1 cellular context compared by ENCODE assay signal in genomic region chr10:50538473-50539398, GRCh38.
TF ChIP-seq lines count a peak whose summit lies in the region.

No MANE protein-coding gene starts in this region.

TF ChIP-seq in K562, 482 proteins besides CTCF, POLR2A, EP300 and RAD21 (continued from another document and continues in another):
- TF ChIP-seq ARID1B (IDR thresholded peaks at IDR 0.05) (no peak; the same call in 1 of the 2 replicates), HCFC1 (IDR thresholded peaks at IDR 0.05; ENCODE audit: low read depth, low read length) (no peak), ZNF518B (CRISPR knock-in tag; IDR thresholded peaks at IDR 0.05) (no peak), PBX2 (CRISPR knock-in tag; IDR thresholded peaks at IDR 0.05; ENCODE audit: low read depth) (no peak), PBX2 (tag; conservative IDR thresholded peaks at IDR 0.05; ENCODE audit: low read depth) (peak; percentile 41), ZNF408 (CRISPR knock-in tag; IDR thresholded peaks at IDR 0.05; ENCODE audit: low read depth) (no peak), PCBP2 (IDR thresholded peaks at IDR 0.05; ENCODE audit: low read depth, low read length, poor library complexity, severe bottlenecking) (no peak), C11orf30 (IDR thresholded peaks at IDR 0.05; ENCODE audit: low read depth) (no peak), POLR2AphosphoS5 (IDR thresholded peaks at IDR 0.05; ENCODE audit: control insufficient read depth, insufficient read depth, low read depth, low read length) (no peak), ID3 (CRISPR knock-in tag; IDR thresholded peaks at IDR 0.05) (no peak), ID3 (tag; IDR thresholded peaks at IDR 0.05) (no peak), HNRNPK (IDR thresholded peaks at IDR 0.05; ENCODE audit: low read depth, low read length, poor library complexity, severe bottlenecking) (no peak), SMAD2 (IDR thresholded peaks at IDR 0.05; ENCODE audit: low read depth, low read length) (no peak), SMARCB1 (IDR thresholded peaks at IDR 0.05; ENCODE audit: insufficient read length, low read depth) (no peak), RAD51 (IDR thresholded peaks at IDR 0.05; ENCODE audit: borderline replicate concordance, low read depth) (no peak), BACH1 (tag; IDR thresholded peaks at IDR 0.05) (no peak), NCOA4 (IDR thresholded peaks at IDR 0.05; ENCODE audit: partially characterized antibody) (no peak), ZNF609 (CRISPR knock-in tag; IDR thresholded peaks at IDR 0.05; ENCODE audit: borderline replicate concordance) (no peak), HDAC8 (tag; IDR thresholded peaks at IDR 0.05) (no peak), GABPB2 (CRISPR knock-in tag; conservative IDR thresholded peaks at IDR 0.05) (no peak), NUFIP1 (IDR thresholded peaks at IDR 0.05; ENCODE audit: partially characterized antibody) (no peak), PHB (CRISPR knock-in tag; IDR thresholded peaks at IDR 0.05) (no peak), SP1 (CRISPR knock-in tag; IDR thresholded peaks at IDR 0.05) (no peak), PRMT5 (CRISPR knock-in tag; IDR thresholded peaks at IDR 0.05) (no peak), FIP1L1 (IDR thresholded peaks at IDR 0.05; ENCODE audit: low read depth, low read length, poor library complexity, severe bottlenecking) (no peak)
- TF ChIP-seq, protein P1, sequence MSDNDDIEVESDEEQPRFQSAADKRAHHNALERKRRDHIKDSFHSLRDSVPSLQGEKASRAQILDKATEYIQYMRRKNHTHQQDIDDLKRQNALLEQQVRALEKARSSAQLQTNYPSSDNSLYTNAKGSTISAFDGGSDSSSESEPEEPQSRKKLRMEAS (CRISPR knock-in tag; IDR thresholded peaks at IDR 0.05) = 0 out of 2 replicates have a peak, but pooled peaks have one; percentile 19
- TF ChIP-seq, protein P2, sequence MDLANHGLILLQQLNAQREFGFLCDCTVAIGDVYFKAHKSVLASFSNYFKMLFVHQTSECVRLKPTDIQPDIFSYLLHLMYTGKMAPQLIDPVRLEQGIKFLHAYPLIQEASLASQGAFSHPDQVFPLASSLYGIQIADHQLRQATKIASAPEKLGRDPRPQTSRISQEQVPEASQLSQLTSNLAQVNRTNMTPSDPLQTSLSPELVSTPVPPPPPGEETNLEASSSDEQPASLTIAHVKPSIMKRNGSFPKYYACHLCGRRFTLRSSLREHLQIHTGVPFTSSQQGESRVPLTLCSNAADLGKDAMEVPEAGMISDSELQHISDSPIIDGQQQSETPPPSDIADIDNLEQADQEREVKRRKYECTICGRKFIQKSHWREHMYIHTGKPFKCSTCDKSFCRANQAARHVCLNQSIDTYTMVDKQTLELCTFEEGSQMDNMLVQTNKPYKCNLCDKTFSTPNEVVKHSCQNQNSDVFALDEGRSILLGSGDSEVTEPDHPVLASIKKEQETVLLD (IDR thresholded peaks at IDR 0.05) = 0 out of 2 replicates have a peak, but pooled peaks have one; percentile 45
- TF ChIP-seq, protein P3, sequence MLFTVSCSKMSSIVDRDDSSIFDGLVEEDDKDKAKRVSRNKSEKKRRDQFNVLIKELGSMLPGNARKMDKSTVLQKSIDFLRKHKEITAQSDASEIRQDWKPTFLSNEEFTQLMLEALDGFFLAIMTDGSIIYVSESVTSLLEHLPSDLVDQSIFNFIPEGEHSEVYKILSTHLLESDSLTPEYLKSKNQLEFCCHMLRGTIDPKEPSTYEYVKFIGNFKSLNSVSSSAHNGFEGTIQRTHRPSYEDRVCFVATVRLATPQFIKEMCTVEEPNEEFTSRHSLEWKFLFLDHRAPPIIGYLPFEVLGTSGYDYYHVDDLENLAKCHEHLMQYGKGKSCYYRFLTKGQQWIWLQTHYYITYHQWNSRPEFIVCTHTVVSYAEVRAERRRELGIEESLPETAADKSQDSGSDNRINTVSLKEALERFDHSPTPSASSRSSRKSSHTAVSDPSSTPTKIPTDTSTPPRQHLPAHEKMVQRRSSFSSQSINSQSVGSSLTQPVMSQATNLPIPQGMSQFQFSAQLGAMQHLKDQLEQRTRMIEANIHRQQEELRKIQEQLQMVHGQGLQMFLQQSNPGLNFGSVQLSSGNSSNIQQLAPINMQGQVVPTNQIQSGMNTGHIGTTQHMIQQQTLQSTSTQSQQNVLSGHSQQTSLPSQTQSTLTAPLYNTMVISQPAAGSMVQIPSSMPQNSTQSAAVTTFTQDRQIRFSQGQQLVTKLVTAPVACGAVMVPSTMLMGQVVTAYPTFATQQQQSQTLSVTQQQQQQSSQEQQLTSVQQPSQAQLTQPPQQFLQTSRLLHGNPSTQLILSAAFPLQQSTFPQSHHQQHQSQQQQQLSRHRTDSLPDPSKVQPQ (CRISPR knock-in tag; IDR thresholded peaks at IDR 0.05; ENCODE audit: borderline replicate concordance) = no peak
- TF ChIP-seq, protein P4, sequence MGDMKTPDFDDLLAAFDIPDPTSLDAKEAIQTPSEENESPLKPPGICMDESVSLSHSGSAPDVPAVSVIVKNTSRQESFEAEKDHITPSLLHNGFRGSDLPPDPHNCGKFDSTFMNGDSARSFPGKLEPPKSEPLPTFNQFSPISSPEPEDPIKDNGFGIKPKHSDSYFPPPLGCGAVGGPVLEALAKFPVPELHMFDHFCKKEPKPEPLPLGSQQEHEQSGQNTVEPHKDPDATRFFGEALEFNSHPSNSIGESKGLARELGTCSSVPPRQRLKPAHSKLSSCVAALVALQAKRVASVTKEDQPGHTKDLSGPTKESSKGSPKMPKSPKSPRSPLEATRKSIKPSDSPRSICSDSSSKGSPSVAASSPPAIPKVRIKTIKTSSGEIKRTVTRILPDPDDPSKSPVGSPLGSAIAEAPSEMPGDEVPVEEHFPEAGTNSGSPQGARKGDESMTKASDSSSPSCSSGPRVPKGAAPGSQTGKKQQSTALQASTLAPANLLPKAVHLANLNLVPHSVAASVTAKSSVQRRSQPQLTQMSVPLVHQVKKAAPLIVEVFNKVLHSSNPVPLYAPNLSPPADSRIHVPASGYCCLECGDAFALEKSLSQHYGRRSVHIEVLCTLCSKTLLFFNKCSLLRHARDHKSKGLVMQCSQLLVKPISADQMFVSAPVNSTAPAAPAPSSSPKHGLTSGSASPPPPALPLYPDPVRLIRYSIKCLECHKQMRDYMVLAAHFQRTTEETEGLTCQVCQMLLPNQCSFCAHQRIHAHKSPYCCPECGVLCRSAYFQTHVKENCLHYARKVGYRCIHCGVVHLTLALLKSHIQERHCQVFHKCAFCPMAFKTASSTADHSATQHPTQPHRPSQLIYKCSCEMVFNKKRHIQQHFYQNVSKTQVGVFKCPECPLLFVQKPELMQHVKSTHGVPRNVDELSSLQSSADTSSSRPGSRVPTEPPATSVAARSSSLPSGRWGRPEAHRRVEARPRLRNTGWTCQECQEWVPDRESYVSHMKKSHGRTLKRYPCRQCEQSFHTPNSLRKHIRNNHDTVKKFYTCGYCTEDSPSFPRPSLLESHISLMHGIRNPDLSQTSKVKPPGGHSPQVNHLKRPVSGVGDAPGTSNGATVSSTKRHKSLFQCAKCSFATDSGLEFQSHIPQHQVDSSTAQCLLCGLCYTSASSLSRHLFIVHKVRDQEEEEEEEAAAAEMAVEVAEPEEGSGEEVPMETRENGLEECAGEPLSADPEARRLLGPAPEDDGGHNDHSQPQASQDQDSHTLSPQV (IDR thresholded peaks at IDR 0.05) = peak; percentile 66
- TF ChIP-seq, protein P5, sequence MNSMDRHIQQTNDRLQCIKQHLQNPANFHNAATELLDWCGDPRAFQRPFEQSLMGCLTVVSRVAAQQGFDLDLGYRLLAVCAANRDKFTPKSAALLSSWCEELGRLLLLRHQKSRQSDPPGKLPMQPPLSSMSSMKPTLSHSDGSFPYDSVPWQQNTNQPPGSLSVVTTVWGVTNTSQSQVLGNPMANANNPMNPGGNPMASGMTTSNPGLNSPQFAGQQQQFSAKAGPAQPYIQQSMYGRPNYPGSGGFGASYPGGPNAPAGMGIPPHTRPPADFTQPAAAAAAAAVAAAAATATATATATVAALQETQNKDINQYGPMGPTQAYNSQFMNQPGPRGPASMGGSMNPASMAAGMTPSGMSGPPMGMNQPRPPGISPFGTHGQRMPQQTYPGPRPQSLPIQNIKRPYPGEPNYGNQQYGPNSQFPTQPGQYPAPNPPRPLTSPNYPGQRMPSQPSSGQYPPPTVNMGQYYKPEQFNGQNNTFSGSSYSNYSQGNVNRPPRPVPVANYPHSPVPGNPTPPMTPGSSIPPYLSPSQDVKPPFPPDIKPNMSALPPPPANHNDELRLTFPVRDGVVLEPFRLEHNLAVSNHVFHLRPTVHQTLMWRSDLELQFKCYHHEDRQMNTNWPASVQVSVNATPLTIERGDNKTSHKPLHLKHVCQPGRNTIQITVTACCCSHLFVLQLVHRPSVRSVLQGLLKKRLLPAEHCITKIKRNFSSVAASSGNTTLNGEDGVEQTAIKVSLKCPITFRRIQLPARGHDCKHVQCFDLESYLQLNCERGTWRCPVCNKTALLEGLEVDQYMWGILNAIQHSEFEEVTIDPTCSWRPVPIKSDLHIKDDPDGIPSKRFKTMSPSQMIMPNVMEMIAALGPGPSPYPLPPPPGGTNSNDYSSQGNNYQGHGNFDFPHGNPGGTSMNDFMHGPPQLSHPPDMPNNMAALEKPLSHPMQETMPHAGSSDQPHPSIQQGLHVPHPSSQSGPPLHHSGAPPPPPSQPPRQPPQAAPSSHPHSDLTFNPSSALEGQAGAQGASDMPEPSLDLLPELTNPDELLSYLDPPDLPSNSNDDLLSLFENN (IDR thresholded peaks at IDR 0.05; ENCODE audit: low read depth in 2 of 2, low read length in 2 of 2) = no peak
